Comparison of ENCODE assay signal across 19 cellular contexts in the genomic region with DNA sequence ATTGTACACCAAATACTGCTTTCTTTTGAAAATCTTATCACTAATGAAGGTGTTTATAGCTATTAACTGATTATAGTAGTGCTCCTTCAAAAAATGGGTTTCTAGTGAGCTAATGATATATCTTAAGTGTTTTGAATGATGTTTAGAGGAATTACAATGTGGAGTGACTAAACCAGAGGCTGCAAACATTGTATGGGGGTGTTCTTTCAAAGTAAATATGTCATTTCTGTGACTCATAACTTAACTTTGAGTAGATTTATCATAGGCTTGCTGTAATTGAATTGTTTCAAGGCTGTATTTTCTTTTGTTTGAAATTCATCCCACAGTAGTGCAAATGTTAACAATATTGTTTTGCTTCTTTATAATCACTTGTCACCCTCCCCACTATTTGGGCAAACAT.
"Had no signal": no experiment of that assay in that cellular context is flagged by ENCODE, and none has a peak within 500 bp of the region (broad histone marks: within the 10 kb centered on the region; RNA-seq: fewer than 3 reads in every experiment).

No MANE protein-coding gene starts in this region.

- H3K27ac ChIP-seq: brain microvascular endothelial cell had no signal

- DNase-seq: activated CD4-positive, alpha-beta T cell treated with anti-CD3 and anti-CD28 coated beads, Interleukin-2, amount 10 ng/mL, durations not matched to agents 24 days and 14 days; activated CD4-positive, alpha-beta T cell treated with anti-CD3 and anti-CD28 coated beads, Interleukin-2, amount 50 U/mL, for 48 hours; activated CD4-positive, CD25-positive, alpha-beta regulatory T cell treated with anti-CD3 and anti-CD28 coated beads, Interleukin-2, amount 50 U/mL, for 72 hours; activated CD8-positive, alpha-beta memory T cell treated with anti-CD3 and anti-CD28 coated beads, Interleukin-2, amount 10 ng/mL, durations not matched to agents 7 days and 5 days; activated effector memory CD4-positive, alpha-beta T cell treated with anti-CD3 and anti-CD28 coated beads, Interleukin-2, amount 50 U/mL, for 16 hours; activated naive CD4-positive, alpha-beta T cell treated with Interleukin-2 at 50 U/mL for 16 hours; activated T-cell treated with anti-CD3 and anti-CD28 coated beads, Interleukin-2, amount 50 U/mL, for 24 hours; amygdala; brain microvascular endothelial cell; caudate nucleus; NCI-H1105 treated with DMSO at 0.1 percent for 48 hours; NCI-H1436 treated with DMSO at 0.1 percent for 48 hours; NCI-H187; NCI-H2081; NCI-H510A treated with DMSO at 0.1 percent for 48 hours; SIG-M5; T-helper 17 cell; T-helper 9 cell had no signal

- FAIRE-seq: RCC 7860 had no signal
